In genomic region chr4:41154814-41155177, GRCh38 we compare ENCODE assay signal across 1 cellular context.
TF ChIP-seq lines count a peak whose summit lies in the region.

No MANE protein-coding gene starts in this region.

TF ChIP-seq in GM12878, 131 proteins besides CTCF, POLR2A, EP300 and RAD21 (continued from another document):
- no peak for TF ChIP-seq PBX3 (IDR thresholded peaks at IDR 0.05; ENCODE audit: insufficient replicate concordance, low read depth, low read length)
- no peak for TF ChIP-seq HSF1 (IDR thresholded peaks at IDR 0.05; ENCODE audit: low read depth, low read length)
- TF ChIP-seq BACH1 (IDR thresholded peaks at IDR 0.05; ENCODE audit: borderline replicate concordance): no peak
- TF ChIP-seq IRF3 (IDR thresholded peaks at IDR 0.05): no peak
- no peak for TF ChIP-seq TCF3 (IDR thresholded peaks at IDR 0.05; ENCODE audit: borderline replicate concordance, insufficient read depth, low read depth, low read length)
- TF ChIP-seq ELK1 (IDR thresholded peaks at IDR 0.05; ENCODE audit: low read depth, low read length): no peak
- no peak for TF ChIP-seq BRCA1 (IDR thresholded peaks at IDR 0.05; ENCODE audit: low read depth, low read length)
- no peak for TF ChIP-seq CEBPB (IDR thresholded peaks at IDR 0.05; ENCODE audit: borderline replicate concordance in 1 of 2, low read depth in 2 of 2, low read length in 2 of 2)
- no peak for TF ChIP-seq ZNF687 (IDR thresholded peaks at IDR 0.05)
- TF ChIP-seq RUNX3 (IDR thresholded peaks at IDR 0.05; ENCODE audit: low read length): no peak
- no peak for TF ChIP-seq ZBED1 (IDR thresholded peaks at IDR 0.05; ENCODE audit: borderline replicate concordance)
- no peak for TF ChIP-seq CBFB (IDR thresholded peaks at IDR 0.05; ENCODE audit: low read depth)
- no peak for TF ChIP-seq E4F1 (IDR thresholded peaks at IDR 0.05; ENCODE audit: borderline replicate concordance, partially characterized antibody)
- TF ChIP-seq ZBTB11 (CRISPR knock-in tag; IDR thresholded peaks at IDR 0.05): no peak
- TF ChIP-seq POLR2AphosphoS2 (IDR thresholded peaks at IDR 0.05; ENCODE audit: low read depth, low read length): no peak
- no peak for TF ChIP-seq SMARCA5 (IDR thresholded peaks at IDR 0.05)
